In genomic region chr14:52329678-52330376, GRCh38 we compare ENCODE assay signal across 30 cellular contexts. TPM values are rescaled to one million over a fixed set of nuclear protein-coding genes. Genes with fewer than 3 reads are reported as not detected.
DNase-seq lines count a peak whose midpoint lies in the region; ATAC-seq, FAIRE-seq and TF ChIP-seq lines count a peak whose summit lies in the region.
"Had no signal": no experiment of that assay in that cellular context is flagged by ENCODE, and none has a peak within 500 bp of the region (broad histone marks: within the 10 kb centered on the region; RNA-seq: fewer than 3 reads in every experiment).

No MANE protein-coding gene starts in this region.

- peaks cover 8% of the 10 kb centered on the region for H3K27me3 Mint-ChIP-seq in activated T-cell treated with anti-CD3 and anti-CD28 coated beads, Interleukin-2, amount 50 U/mL, for 72 hours (ENCODE audit: low read depth)
- H3K27me3 Mint-ChIP-seq in T-cell, result no peaks in the 10 kb centered on the region
- H3K27me3 Mint-ChIP-seq in effector memory CD8-positive, alpha-beta T cell, result no peaks in the 10 kb centered on the region

- no peaks in the 10 kb centered on the region for H3K27me3 ChIP-seq in mammary epithelial cell (ENCODE audit: insufficient read depth, low read length)
- H3K27me3 ChIP-seq: neutrophil, suprapubic skin, vagina had no signal

- H3K4me2 ChIP-seq in mammary epithelial cell (ENCODE audit: insufficient read depth, low read depth, low read length), result no peak overlapping the region
- H3K4me2 ChIP-seq: PC-9 had no signal

- H4K20me1 ChIP-seq in mammary epithelial cell (ENCODE audit: insufficient read depth, low read length), result no peaks in the 10 kb centered on the region

- H3K36me3 Mint-ChIP-seq in activated T-cell treated with anti-CD3 and anti-CD28 coated beads, Interleukin-2, amount 50 U/mL, for 72 hours (ENCODE audit: insufficient read depth in 2 of 2), result no peaks in the 10 kb centered on the region
- H3K36me3 Mint-ChIP-seq in T-cell, result peaks cover 35% of the 10 kb centered on the region
- peaks cover 24% of the 10 kb centered on the region for H3K36me3 Mint-ChIP-seq in effector memory CD8-positive, alpha-beta T cell (ENCODE audit: insufficient read depth)

- H3K4me1 ChIP-seq in mammary epithelial cell (ENCODE audit: insufficient read depth, low read length), result peaks cover 9% of the 10 kb centered on the region
- H3K4me1 ChIP-seq: vagina had no signal

- DNase-seq in activated T-cell treated with anti-CD3 and anti-CD28 coated beads, Interleukin-2, amount 50 U/mL, for 72 hours, result peak; percentile 46 to 52
- no peak for DNase-seq in activated T-cell treated with anti-CD3 and anti-CD28 coated beads, Interleukin-2, amount 50 U/mL, for 1 hour
- DNase-seq in T-cell (no peak), urothelium cell line (ENCODE audit: low spot score) (no peak), mammary epithelial cell (no peak)
- no peak for DNase-seq in effector memory CD8-positive, alpha-beta T cell
- DNase-seq: activated B cell treated with CpG ODN at 0.5 μM for 24 hours; activated CD8-positive, alpha-beta memory T cell treated with anti-CD3 and anti-CD28 coated beads, Interleukin-2, amount 50 U/mL, for 4 hours; activated naive CD4-positive, alpha-beta T cell treated with Interleukin-2 at 50 U/mL for 16 hours; anterior cingulate cortex; caudate nucleus; dorsolateral prefrontal cortex; H7; Karpas-422; left ventricle myocardium superior; NCI-H1048; NCI-H2029; NCI-H226; PC-9; small intestine; stimulated activated CD4-positive, alpha-beta T cell treated with anti-CD3 and anti-CD28 coated beads, Interleukin-4, amount 100 ng/mL, for 4 hours had no signal

- intact Hi-C loops in mammary epithelial cell (cut with micrococcal nuclease), result no loop called here

- POLR2A ChIA-PET in T-cell (lab: Charles Lee), result interaction anchor here in 1 of 2 donors (0.6 kb wide), 2 partner anchors 25 to 42 kb away, joined by 3 to 4 read pairs; no protein-coding TSS in a partner anchor

- H3K27ac Mint-ChIP-seq in activated T-cell treated with anti-CD3 and anti-CD28 coated beads, Interleukin-2, amount 50 U/mL, for 72 hours, result peak overlapping the region; percentile 58
- peak overlapping the region; percentile 46 to 78 for H3K27ac Mint-ChIP-seq in T-cell
- H3K27ac Mint-ChIP-seq in effector memory CD8-positive, alpha-beta T cell, result peak overlapping the region; percentile 69 to 75
- H3K27ac Mint-ChIP-seq: activated B cell treated with CpG ODN at 0.5 μM for 24 hours had no signal

- no peak overlapping the region for H3K27ac ChIP-seq in mammary epithelial cell (ENCODE audit: insufficient read depth, low read depth, low read length)
- H3K27ac ChIP-seq: dorsolateral prefrontal cortex, epithelial cell of prostate, neutrophil, PC-9, suprapubic skin, vagina had no signal

- in situ Hi-C loops in mammary epithelial cell (cut with MboI; ENCODE audit: low sequenced_read_pairs in 2 of 2), result no loop called here

- FAIRE-seq in urothelium cell line (lab: Jason Lieb, UNC), result peak; percentile 70
- FAIRE-seq: D721Med, small intestine had no signal

- H3K4me3 Mint-ChIP-seq in activated T-cell treated with anti-CD3 and anti-CD28 coated beads, Interleukin-2, amount 50 U/mL, for 72 hours, result peak overlapping the region; percentile 24 to 77
- no peak overlapping the region for H3K4me3 Mint-ChIP-seq in T-cell
- peak overlapping the region in 1 of 2 donors; percentile 33 for H3K4me3 Mint-ChIP-seq in effector memory CD8-positive, alpha-beta T cell
- H3K4me3 Mint-ChIP-seq: activated B cell treated with CpG ODN at 0.5 μM for 24 hours had no signal

- H3K79me2 ChIP-seq in mammary epithelial cell (ENCODE audit: insufficient read depth, low read length), result no peaks in the 10 kb centered on the region

- H3K4me1 Mint-ChIP-seq in activated T-cell treated with anti-CD3 and anti-CD28 coated beads, Interleukin-2, amount 50 U/mL, for 72 hours (ENCODE audit: low read depth), result peaks cover 62% of the 10 kb centered on the region
- H3K4me1 Mint-ChIP-seq in T-cell, result peaks cover 43 to 75% (median 57%) of the 10 kb centered on the region in 3 donors
- H3K4me1 Mint-ChIP-seq in effector memory CD8-positive, alpha-beta T cell (ENCODE audit: low read depth in 2 of 2), result peaks cover 53 to 70% of the 10 kb centered on the region in 2 donors

- no peak overlapping the region for H2AFZ ChIP-seq in mammary epithelial cell (ENCODE audit: low read depth, low read length)
- H2AFZ ChIP-seq: PC-9 had no signal

- no peaks in the 10 kb centered on the region for H3K36me3 ChIP-seq in mammary epithelial cell (ENCODE audit: insufficient read depth, low read length)
- H3K36me3 ChIP-seq: suprapubic skin, vagina had no signal

- H3K4me3 ChIP-seq in mammary epithelial cell (replicated peaks in 1 of 3; ENCODE audit: insufficient read depth in 1 of 3, low read depth in 2 of 3, low read length in 3 of 3), result no peak overlapping the region
- H3K4me3 ChIP-seq: dorsolateral prefrontal cortex, PC-9, suprapubic skin, vagina had no signal

- H3K9ac ChIP-seq in mammary epithelial cell (ENCODE audit: insufficient read depth, low read length), result no peak overlapping the region

- WGBS in mammary epithelial cell (ENCODE audit: low coverage, missing lambda C conversion rate), result 79% methylated on average over 6 of the region's 6 CpGs

- no peak for TF ChIP-seq CTCF in mammary epithelial cell (conservative IDR thresholded peaks at IDR 0.05 in 1 of 2, IDR thresholded peaks at IDR 0.05 in 1 of 2; ENCODE audit: extremely low read depth in 1 of 2, insufficient read depth in 1 of 2, low read depth in 1 of 2, low read length in 2 of 2)

- H3K9me3 ChIP-seq in mammary epithelial cell (replicated peaks; ENCODE audit: insufficient read depth, low read length), result no peaks in the 10 kb centered on the region
- H3K9me3 ChIP-seq: neutrophil, suprapubic skin, vagina had no signal

- CTCF ChIA-PET in T-cell (lab: Charles Lee), result no interaction called here
- CTCF ChIA-PET in mammary epithelial cell (lab: Charles Lee; ENCODE audit: low non-redundant PET), result no interaction called here

- H3K9me3 Mint-ChIP-seq in activated T-cell treated with anti-CD3 and anti-CD28 coated beads, Interleukin-2, amount 50 U/mL, for 72 hours, result no peaks in the 10 kb centered on the region
- H3K9me3 Mint-ChIP-seq in T-cell, result no peaks in the 10 kb centered on the region
- no peaks in the 10 kb centered on the region for H3K9me3 Mint-ChIP-seq in effector memory CD8-positive, alpha-beta T cell
- H3K9me3 Mint-ChIP-seq: activated B cell treated with CpG ODN at 0.5 μM for 24 hours had no signal

- dilution Hi-C loops in mammary epithelial cell (cut with HindIII; ENCODE audit: low sequenced_read_pairs), result no loop called here

- ATAC-seq in activated T-cell treated with anti-CD3 and anti-CD28 coated beads, Interleukin-2, amount 50 U/mL, for 72 hours (replicated peaks in 1 of 2), result peak; percentile 50 to 53
- ATAC-seq in T-cell (replicated peaks in 1 of 4), result no peak
- no peak for ATAC-seq in effector memory CD8-positive, alpha-beta T cell (replicated peaks)
- no peak for ATAC-seq in GM18858 (IDR thresholded peaks at IDR 0.05; ENCODE audit: unreplicated experiment)
- no peak for ATAC-seq in HG03439 (IDR thresholded peaks at IDR 0.05; ENCODE audit: unreplicated experiment)
- ATAC-seq: left ventricle myocardium superior had no signal

- no TSS peak for BruUV-seq in mammary epithelial cell (replicated peaks; lab: Mats Ljungman, UMichigan)

RNA-seq across cellular contexts. Expression of gene PTGER2, which starts 15.7 kb away (rescaled TPM):
- total RNA-seq in activated T-cell treated with anti-CD3 and anti-CD28 coated beads, Interleukin-2, amount 50 U/mL, for 72 hours, result 1 to 10 TPM; 6.2 to 9.6 TPM
- total RNA-seq in T-cell (10 to 100 TPM; 38.8 to 68.0 (median 54.7) TPM), mammary epithelial cell (1 to 10 TPM in 1 of 2 donors, under 1 TPM in 1; 0.49 to 2.8 TPM)
- polyA plus RNA-seq in mammary epithelial cell, result 4.2 TPM
- 2.6 TPM for polyA minus RNA-seq in mammary epithelial cell
- total RNA-seq: A673, SK-MEL-5 had no signal

Comparison
In these comparisons a context has a peak if more than half of its experiments do, and no peak if none do; other contexts are left out.
1. DNase-seq: peak in activated T-cell treated with anti-CD3 and anti-CD28 coated beads, Interleukin-2, amount 50 U/mL, for 72 hours (2 of 2); none in activated T-cell treated with anti-CD3 and anti-CD28 coated beads, Interleukin-2, amount 50 U/mL, for 1 hour (single experiment), T-cell (0 of 34), effector memory CD8-positive, alpha-beta T cell (0 of 3), urothelium cell line (single experiment) and mammary epithelial cell (single experiment).
2. ATAC-seq: peak in activated T-cell treated with anti-CD3 and anti-CD28 coated beads, Interleukin-2, amount 50 U/mL, for 72 hours (2 of 2); none in T-cell (0 of 4), effector memory CD8-positive, alpha-beta T cell (single experiment), GM18858 (single experiment) and HG03439 (single experiment).
3. H3K4me3 Mint-ChIP-seq: peak in activated T-cell treated with anti-CD3 and anti-CD28 coated beads, Interleukin-2, amount 50 U/mL, for 72 hours (2 of 2); none in T-cell (0 of 3).
4. Peak in every context shown above with its lines, with median percentiles within 50 percentile points of each other: H3K27ac Mint-ChIP-seq.